13 cellular contexts compared by ENCODE assay signal in genomic region chr5:167261309-167262100, GRCh38.
DNase-seq lines count a peak whose midpoint lies in the region; ATAC-seq and TF ChIP-seq lines count a peak whose summit lies in the region.
"Had no signal": no experiment of that assay in that cellular context is flagged by ENCODE, and none has a peak within 500 bp of the region (broad histone marks: within the 10 kb centered on the region; RNA-seq: fewer than 3 reads in every experiment).

No MANE protein-coding gene starts in this region.

- DNase-seq in AG20443 (ENCODE audit: low spot score) (peak; percentile 33), HCT116 (ENCODE audit: low read depth, low spot score) (no peak), SK-N-DZ (ENCODE audit: low spot score) (peak; percentile 16), iPS DF 19.7 (ENCODE audit: low read depth, low spot score) (peak; percentile 33), AG08396 (ENCODE audit: low spot score) (no peak), SIG-M5 treated with dmso at 0.1 percent for 504 hours (lab: John Stamatoyannopoulos, UW; ENCODE audit: unreplicated experiment) (no peak)
- DNase-seq: activated T-cell treated with anti-CD3 and anti-CD28 coated beads, Interleukin-2, amount 50 U/mL, for 1 hour; left lung; NCI-H2029; T-cell had no signal

- no peaks in the 10 kb centered on the region for H3K9me2 ChIP-seq in HCT116 (ENCODE audit: insufficient read depth)

- H4K20me1 ChIP-seq in HCT116 (ENCODE audit: insufficient read depth), result no peaks in the 10 kb centered on the region

- H3K4me3 ChIP-seq in HCT116 (replicated peaks in 1 of 2; ENCODE audit: low read depth in 1 of 2, low read length in 2 of 2), result no peak overlapping the region
- H3K4me3 ChIP-seq: left lung, right atrium auricular region had no signal

- RAD21 ChIA-PET in HCT116 (lab: Charles Lee; ENCODE audit: low non-redundant PET in 1 of 2, low total read pairs in 2 of 2, uncharacterized antibody in 2 of 2, unreplicated experiment in 2 of 2), result no interaction called here

- POLR2A ChIA-PET in HCT116 (lab: Charles Lee), result no interaction called here

- ATAC-seq in HCT116, result no peak
- ATAC-seq in HG02678 (IDR thresholded peaks at IDR 0.05; ENCODE audit: unreplicated experiment), result no peak
- no peak for ATAC-seq in GM21576 (IDR thresholded peaks at IDR 0.05; ENCODE audit: unreplicated experiment)
- ATAC-seq: left lung, T-cell had no signal

- CTCF ChIA-PET in HCT116 (lab: Charles Lee), result no interaction called here

- BruUV-seq in HCT116 (replicated peaks; lab: Mats Ljungman, UMichigan), result no TSS peak

- no peak for TF ChIP-seq POLR2A in HCT116 (IDR thresholded peaks at IDR 0.05; ENCODE audit: borderline replicate concordance, extremely low read depth, insufficient read depth, insufficient read length)

- H3K9ac ChIP-seq in HCT116 (ENCODE audit: low read length), result no peak overlapping the region

- H3K27ac ChIP-seq in HCT116 (ENCODE audit: low read depth, low read length), result no peak overlapping the region
- H3K27ac ChIP-seq: left lung, right atrium auricular region had no signal

- no peaks in the 10 kb centered on the region for H3K4me1 ChIP-seq in HCT116 (ENCODE audit: control insufficient read depth in 1 of 2, insufficient read depth in 2 of 2, low read length in 2 of 2)
- H3K4me1 ChIP-seq: left lung, right atrium auricular region had no signal

- intact Hi-C loops in HCT116 (cut with micrococcal nuclease), result no loop called here

- no peaks in the 10 kb centered on the region for H3K79me2 ChIP-seq in HCT116 (ENCODE audit: insufficient read depth, low read length)

- peak in 2 of 3 experiments; percentile 22 to 28; a peak in 2 of 6 replicates for TF ChIP-seq CTCF in HCT116 (IDR thresholded peaks at IDR 0.05 in 2 of 3, conservative IDR thresholded peaks at IDR 0.05 in 1 of 3; ENCODE audit: borderline replicate concordance in 1 of 3, insufficient read depth in 1 of 3, low read depth in 2 of 3, low read length in 2 of 3)

- H3K36me3 ChIP-seq in HCT116 (ENCODE audit: control insufficient read depth in 1 of 2, insufficient read depth in 2 of 2, low read length in 2 of 2), result no peaks in the 10 kb centered on the region
- H3K36me3 ChIP-seq: left lung, right atrium auricular region had no signal

- TF ChIP-seq RAD21 in HCT116 (IDR thresholded peaks at IDR 0.05; ENCODE audit: low read depth), result no peak

- no peak overlapping the region for H2AFZ ChIP-seq in HCT116 (ENCODE audit: low read depth, low read length, poor library complexity, severe bottlenecking)

- H3K9me3 ChIP-seq in HCT116 (ENCODE audit: control insufficient read depth in 1 of 2, insufficient read depth in 1 of 2, low read depth in 1 of 2, low read length in 2 of 2), result peaks cover 0 to 3% of the 10 kb centered on the region in 2 experiments; a peak in 2 of 4 replicates
- H3K9me3 ChIP-seq: left lung, right atrium auricular region had no signal

- no peak overlapping the region for H3K4me2 ChIP-seq in HCT116 (ENCODE audit: low read length)

- no peaks in the 10 kb centered on the region for H3K27me3 ChIP-seq in HCT116 (ENCODE audit: insufficient read depth, low read length)
- H3K27me3 ChIP-seq: left lung, right atrium auricular region had no signal

TF ChIP-seq in HCT116, 20 proteins besides CTCF, POLR2A, EP300 and RAD21:
- no peak for TF ChIP-seq ZBTB33 (IDR thresholded peaks at IDR 0.05; ENCODE audit: extremely low read depth, insufficient replicate concordance, low read length)

Comparison
In these comparisons a context has a peak if more than half of its experiments do, and no peak if none do; other contexts are left out.
1. DNase-seq: peak in AG20443 (single experiment), SK-N-DZ (single experiment) and iPS DF 19.7 (single experiment); none in HCT116 (single experiment), AG08396 (single experiment) and SIG-M5 treated with dmso at 0.1 percent for 504 hours (single experiment).